ENCODE assay signal across 9 cellular contexts in the genomic region with DNA sequence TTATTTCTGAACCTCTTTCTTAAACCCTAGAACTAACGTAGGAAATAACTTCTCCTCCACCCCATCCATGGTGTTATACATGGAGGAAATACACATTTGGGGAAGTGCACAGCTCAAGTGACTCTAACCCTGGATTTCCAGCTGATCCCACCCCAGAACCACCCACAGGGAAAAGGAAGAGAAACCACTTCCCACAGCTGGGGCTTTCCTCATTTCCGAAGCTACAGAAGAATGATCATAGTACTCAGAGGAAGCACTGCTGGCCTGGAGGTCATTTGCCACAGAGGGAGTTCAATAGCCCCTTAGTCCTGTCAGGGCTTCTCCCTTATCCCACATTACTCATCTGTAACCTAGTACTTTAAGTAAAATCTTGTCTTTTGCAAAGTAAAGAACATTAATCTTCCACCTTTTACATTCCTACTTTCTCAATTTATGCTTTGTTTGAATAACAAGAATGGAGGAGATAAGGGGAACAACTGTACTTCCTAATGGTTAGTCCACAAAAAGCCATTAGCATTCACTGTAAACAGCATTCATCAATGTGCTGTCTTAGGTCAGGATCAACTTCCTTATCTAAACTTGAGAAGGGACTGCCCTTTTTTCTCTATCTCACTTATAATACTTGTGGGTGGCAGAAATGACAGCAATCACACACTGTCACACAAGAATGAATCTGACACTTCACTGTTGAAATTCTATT.
DNase-seq lines count a peak whose midpoint lies in the region; ATAC-seq and TF ChIP-seq lines count a peak whose summit lies in the region.
"Had no signal": no experiment of that assay in that cellular context is flagged by ENCODE, and none has a peak within 500 bp of the region (broad histone marks: within the 10 kb centered on the region; RNA-seq: fewer than 3 reads in every experiment).

No MANE protein-coding gene starts in this region.

- peak; percentile 10 for DNase-seq in GDM1 (lab: John Stamatoyannopoulos, UW)
- no peak for DNase-seq in activated B cell treated with CpG ODN at 0.5 μM for 24 hours
- DNase-seq in neural crest cell (ENCODE audit: low read depth, low spot score), result no peak
- DNase-seq in T-helper 2 cell treated with Interferon-gamma antibody and Interleukin-4, amounts not matched to agents 5 μg/mL and 100 μg/mL, for 36 hours (ENCODE audit: low spot score), result no peak
- DNase-seq in COR-L47 (lab: John Stamatoyannopoulos, UW), result no peak
- DNase-seq in NCI-H128 (lab: John Stamatoyannopoulos, UW; ENCODE audit: unreplicated experiment), result no peak
- DNase-seq in AG20443 (ENCODE audit: low spot score), result no peak
- DNase-seq: activated CD4-positive, alpha-beta T cell treated with anti-CD3 and anti-CD28 coated beads, Interleukin-2, amount 50 U/mL, for 1 hour had no signal

- CTCF ChIA-PET in activated B cell treated with CpG ODN at 0.5 μM for 24 hours (lab: Charles Lee), result interaction anchor here (0.8 kb wide), 1 partner anchor 97 kb away, joined by 5 read pairs; no protein-coding TSS in a partner anchor

- H3K4me3 Mint-ChIP-seq in activated B cell treated with CpG ODN at 0.5 μM for 24 hours, result peak overlapping the region; percentile 44
- H3K4me3 Mint-ChIP-seq in neural crest cell, result no peak overlapping the region
- H3K4me3 Mint-ChIP-seq in T-helper 2 cell treated with Interferon-gamma antibody and Interleukin-4, amounts not matched to agents 5 μg/mL and 100 μg/mL, for 36 hours, result no peak overlapping the region

- H3K27me3 Mint-ChIP-seq in activated B cell treated with CpG ODN at 0.5 μM for 24 hours (peaks cover 8% of the 10 kb centered on the region), neural crest cell (ENCODE audit: low read depth) (no peaks in the 10 kb centered on the region)
- peaks cover 9% of the 10 kb centered on the region for H3K27me3 Mint-ChIP-seq in T-helper 2 cell treated with Interferon-gamma antibody and Interleukin-4, amounts not matched to agents 5 μg/mL and 100 μg/mL, for 36 hours (ENCODE audit: low read depth)

- H3K4me1 Mint-ChIP-seq in activated B cell treated with CpG ODN at 0.5 μM for 24 hours, result peaks cover 46% of the 10 kb centered on the region
- peaks cover 24% of the 10 kb centered on the region for H3K4me1 Mint-ChIP-seq in neural crest cell
- H3K4me1 Mint-ChIP-seq in T-helper 2 cell treated with Interferon-gamma antibody and Interleukin-4, amounts not matched to agents 5 μg/mL and 100 μg/mL, for 36 hours (ENCODE audit: low read depth), result peaks cover 38% of the 10 kb centered on the region

- H3K36me3 Mint-ChIP-seq in activated B cell treated with CpG ODN at 0.5 μM for 24 hours (ENCODE audit: low read depth) (no peaks in the 10 kb centered on the region), neural crest cell (ENCODE audit: low read depth) (no peaks in the 10 kb centered on the region)
- H3K36me3 Mint-ChIP-seq in T-helper 2 cell treated with Interferon-gamma antibody and Interleukin-4, amounts not matched to agents 5 μg/mL and 100 μg/mL, for 36 hours (ENCODE audit: low read depth), result peaks cover 1% of the 10 kb centered on the region

- H3K9me3 Mint-ChIP-seq in activated B cell treated with CpG ODN at 0.5 μM for 24 hours (no peaks in the 10 kb centered on the region), neural crest cell (no peaks in the 10 kb centered on the region)
- H3K9me3 Mint-ChIP-seq in T-helper 2 cell treated with Interferon-gamma antibody and Interleukin-4, amounts not matched to agents 5 μg/mL and 100 μg/mL, for 36 hours, result no peaks in the 10 kb centered on the region

- POLR2A ChIA-PET in activated B cell treated with CpG ODN at 0.5 μM for 24 hours (lab: Charles Lee), result interaction anchor here (0.6 to 0.7 kb wide), 3 partner anchors 29 to 32 kb away, joined by 3 to 6 read pairs (median 6); no protein-coding TSS in a partner anchor

- no peak overlapping the region for H3K27ac Mint-ChIP-seq in activated B cell treated with CpG ODN at 0.5 μM for 24 hours
- peak overlapping the region; percentile 74 for H3K27ac Mint-ChIP-seq in neural crest cell (ENCODE audit: unreplicated experiment)
- no peak overlapping the region for H3K27ac Mint-ChIP-seq in T-helper 2 cell treated with Interferon-gamma antibody and Interleukin-4, amounts not matched to agents 5 μg/mL and 100 μg/mL, for 36 hours

- no peak for TF ChIP-seq CTCF in activated B cell treated with CpG ODN at 0.5 μM for 24 hours (IDR thresholded peaks at IDR 0.05)
- TF ChIP-seq CTCF in neural crest cell (conservative IDR thresholded peaks at IDR 0.05), result no peak

- ATAC-seq in HG02642 (IDR thresholded peaks at IDR 0.05; ENCODE audit: poor library complexity, unreplicated experiment) (peak; percentile 23), activated B cell treated with CpG ODN at 0.5 μM for 24 hours (ENCODE audit: low read depth) (no peak)

- intact Hi-C loops in activated B cell treated with CpG ODN at 0.5 μM for 24 hours (cut with micrococcal nuclease), result loop anchor here (2.0 kb wide), 1 partner anchor 18 kb away; no protein-coding TSS in a partner anchor
